1 cellular context compared by ENCODE assay signal in genomic region chr12:49543914-49544815, GRCh38.
TF ChIP-seq lines count a peak whose summit lies in the region.

No MANE protein-coding gene starts in this region.

TF ChIP-seq in WTC11, 78 proteins besides CTCF, POLR2A, EP300 and RAD21 (continues in another document):
- TF ChIP-seq, protein P1, sequence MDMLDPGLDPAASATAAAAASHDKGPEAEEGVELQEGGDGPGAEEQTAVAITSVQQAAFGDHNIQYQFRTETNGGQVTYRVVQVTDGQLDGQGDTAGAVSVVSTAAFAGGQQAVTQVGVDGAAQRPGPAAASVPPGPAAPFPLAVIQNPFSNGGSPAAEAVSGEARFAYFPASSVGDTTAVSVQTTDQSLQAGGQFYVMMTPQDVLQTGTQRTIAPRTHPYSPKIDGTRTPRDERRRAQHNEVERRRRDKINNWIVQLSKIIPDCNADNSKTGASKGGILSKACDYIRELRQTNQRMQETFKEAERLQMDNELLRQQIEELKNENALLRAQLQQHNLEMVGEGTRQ (CRISPR knock-in tag; IDR thresholded peaks at IDR 0.05): peak; percentile 69
- no peak for TF ChIP-seq ELF4 (CRISPR knock-in tag; IDR thresholded peaks at IDR 0.05; ENCODE audit: low read depth)
- no peak for TF ChIP-seq NR3C1 (CRISPR knock-in tag; conservative IDR thresholded peaks at IDR 0.05; ENCODE audit: low read depth)
- TF ChIP-seq, protein P2, sequence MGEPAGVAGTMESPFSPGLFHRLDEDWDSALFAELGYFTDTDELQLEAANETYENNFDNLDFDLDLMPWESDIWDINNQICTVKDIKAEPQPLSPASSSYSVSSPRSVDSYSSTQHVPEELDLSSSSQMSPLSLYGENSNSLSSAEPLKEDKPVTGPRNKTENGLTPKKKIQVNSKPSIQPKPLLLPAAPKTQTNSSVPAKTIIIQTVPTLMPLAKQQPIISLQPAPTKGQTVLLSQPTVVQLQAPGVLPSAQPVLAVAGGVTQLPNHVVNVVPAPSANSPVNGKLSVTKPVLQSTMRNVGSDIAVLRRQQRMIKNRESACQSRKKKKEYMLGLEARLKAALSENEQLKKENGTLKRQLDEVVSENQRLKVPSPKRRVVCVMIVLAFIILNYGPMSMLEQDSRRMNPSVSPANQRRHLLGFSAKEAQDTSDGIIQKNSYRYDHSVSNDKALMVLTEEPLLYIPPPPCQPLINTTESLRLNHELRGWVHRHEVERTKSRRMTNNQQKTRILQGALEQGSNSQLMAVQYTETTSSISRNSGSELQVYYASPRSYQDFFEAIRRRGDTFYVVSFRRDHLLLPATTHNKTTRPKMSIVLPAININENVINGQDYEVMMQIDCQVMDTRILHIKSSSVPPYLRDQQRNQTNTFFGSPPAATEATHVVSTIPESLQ (CRISPR knock-in tag; IDR thresholded peaks at IDR 0.05): no peak
- no peak for TF ChIP-seq NFATC4 (CRISPR knock-in tag; IDR thresholded peaks at IDR 0.05)
- no peak for TF ChIP-seq STAT6 (CRISPR knock-in tag; conservative IDR thresholded peaks at IDR 0.05; ENCODE audit: low read depth)
- TF ChIP-seq ARID4B (CRISPR knock-in tag; IDR thresholded peaks at IDR 0.05; ENCODE audit: borderline replicate concordance): no peak
- peak; percentile 33; the same call in 1 of the 2 replicates for TF ChIP-seq ZBTB21 (CRISPR knock-in tag; IDR thresholded peaks at IDR 0.05; ENCODE audit: borderline replicate concordance)
- TF ChIP-seq ZNF121 (CRISPR knock-in tag; IDR thresholded peaks at IDR 0.05): 0 out of 2 replicates have a peak, but pooled peaks have one; percentile 6
- TF ChIP-seq NFYB (CRISPR knock-in tag; conservative IDR thresholded peaks at IDR 0.05; ENCODE audit: low read depth): 0 out of 2 replicates have a peak, but pooled peaks have one; percentile 9
- TF ChIP-seq, protein P3, sequence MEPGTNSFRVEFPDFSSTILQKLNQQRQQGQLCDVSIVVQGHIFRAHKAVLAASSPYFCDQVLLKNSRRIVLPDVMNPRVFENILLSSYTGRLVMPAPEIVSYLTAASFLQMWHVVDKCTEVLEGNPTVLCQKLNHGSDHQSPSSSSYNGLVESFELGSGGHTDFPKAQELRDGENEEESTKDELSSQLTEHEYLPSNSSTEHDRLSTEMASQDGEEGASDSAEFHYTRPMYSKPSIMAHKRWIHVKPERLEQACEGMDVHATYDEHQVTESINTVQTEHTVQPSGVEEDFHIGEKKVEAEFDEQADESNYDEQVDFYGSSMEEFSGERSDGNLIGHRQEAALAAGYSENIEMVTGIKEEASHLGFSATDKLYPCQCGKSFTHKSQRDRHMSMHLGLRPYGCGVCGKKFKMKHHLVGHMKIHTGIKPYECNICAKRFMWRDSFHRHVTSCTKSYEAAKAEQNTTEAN (CRISPR knock-in tag; IDR thresholded peaks at IDR 0.05): no peak
- TF ChIP-seq AR (CRISPR knock-in tag; IDR thresholded peaks at IDR 0.05): no peak
- TF ChIP-seq E2F1 (CRISPR knock-in tag; IDR thresholded peaks at IDR 0.05): no peak
- no peak for TF ChIP-seq ZNF416 (CRISPR knock-in tag; IDR thresholded peaks at IDR 0.05)
- no peak for TF ChIP-seq IRF2 (CRISPR knock-in tag; IDR thresholded peaks at IDR 0.05; ENCODE audit: borderline replicate concordance, low read depth)
- peak; percentile 79; the same call in 1 of the 2 replicates for TF ChIP-seq ZNF138 (CRISPR knock-in tag; conservative IDR thresholded peaks at IDR 0.05)
- TF ChIP-seq OVOL2 (CRISPR knock-in tag; IDR thresholded peaks at IDR 0.05; ENCODE audit: borderline replicate concordance): no peak
- TF ChIP-seq USF1 (CRISPR knock-in tag; IDR thresholded peaks at IDR 0.05): peak; percentile 56; the same call in 1 of the 2 replicates
- no peak for TF ChIP-seq FOXP1 (CRISPR knock-in tag; IDR thresholded peaks at IDR 0.05; ENCODE audit: borderline replicate concordance)
- no peak for TF ChIP-seq ZNF532 (CRISPR knock-in tag; IDR thresholded peaks at IDR 0.05; ENCODE audit: borderline replicate concordance)
- no peak for TF ChIP-seq PREB (CRISPR knock-in tag; IDR thresholded peaks at IDR 0.05; ENCODE audit: borderline replicate concordance)
- TF ChIP-seq SMAD3 (CRISPR knock-in tag; IDR thresholded peaks at IDR 0.05; ENCODE audit: borderline replicate concordance): no peak
- TF ChIP-seq, protein P4, sequence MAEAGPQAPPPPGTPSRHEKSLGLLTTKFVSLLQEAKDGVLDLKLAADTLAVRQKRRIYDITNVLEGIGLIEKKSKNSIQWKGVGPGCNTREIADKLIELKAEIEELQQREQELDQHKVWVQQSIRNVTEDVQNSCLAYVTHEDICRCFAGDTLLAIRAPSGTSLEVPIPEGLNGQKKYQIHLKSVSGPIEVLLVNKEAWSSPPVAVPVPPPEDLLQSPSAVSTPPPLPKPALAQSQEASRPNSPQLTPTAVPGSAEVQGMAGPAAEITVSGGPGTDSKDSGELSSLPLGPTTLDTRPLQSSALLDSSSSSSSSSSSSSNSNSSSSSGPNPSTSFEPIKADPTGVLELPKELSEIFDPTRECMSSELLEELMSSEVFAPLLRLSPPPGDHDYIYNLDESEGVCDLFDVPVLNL (CRISPR knock-in tag; IDR thresholded peaks at IDR 0.05; ENCODE audit: borderline replicate concordance, low read depth): no peak
- TF ChIP-seq MAX (CRISPR knock-in tag; IDR thresholded peaks at IDR 0.05): peak; percentile 45; the same call in 1 of the 2 replicates
- no peak for TF ChIP-seq CREB1 (CRISPR knock-in tag; IDR thresholded peaks at IDR 0.05)
